ENCODE assay signal across 22 cellular contexts in the genomic region with DNA sequence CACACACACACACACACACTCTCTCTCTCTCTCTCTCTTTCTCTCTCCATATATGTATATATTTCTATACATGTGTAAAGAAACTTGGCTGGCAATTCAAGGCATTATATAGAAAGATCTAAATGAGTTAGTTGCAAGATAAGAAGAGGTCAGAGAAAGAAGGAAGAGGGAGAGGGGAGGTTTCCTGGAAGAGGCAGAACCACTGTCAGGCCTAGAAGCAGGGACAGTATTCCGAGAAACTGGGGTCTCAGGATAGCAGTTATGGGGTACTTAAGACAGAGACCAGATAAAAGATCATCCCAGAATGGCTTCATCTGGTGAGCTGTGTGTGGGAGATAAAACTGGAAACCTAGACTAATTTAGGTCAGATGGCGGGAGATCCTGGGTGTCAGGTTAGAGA.
DNase-seq lines count a peak whose midpoint lies in the region; ATAC-seq and TF ChIP-seq lines count a peak whose summit lies in the region.
"Had no signal": no experiment of that assay in that cellular context is flagged by ENCODE, and none has a peak within 500 bp of the region (broad histone marks: within the 10 kb centered on the region; RNA-seq: fewer than 3 reads in every experiment).

No MANE protein-coding gene starts in this region.

- H3K36me3 ChIP-seq in mesendoderm (ENCODE audit: control insufficient read depth, insufficient read depth, low read length), result no peaks in the 10 kb centered on the region
- H3K36me3 ChIP-seq: SJCRH30 had no signal

- H3K27me3 Mint-ChIP-seq in H9 (ENCODE audit: low read depth) (no peaks in the 10 kb centered on the region), WTC11 (ENCODE audit: low read depth) (no peaks in the 10 kb centered on the region)
- no peaks in the 10 kb centered on the region for H3K27me3 Mint-ChIP-seq in activated naive CD4-positive, alpha-beta T cell treated with anti-CD3 and anti-CD28 coated beads, Interleukin-2, amount 10 ng/mL, durations not matched to agents 7 days and 5 days
- H3K27me3 Mint-ChIP-seq: CD4-positive, CD25-positive, alpha-beta regulatory T cell had no signal

- H2BK15ac ChIP-seq in H9 (ENCODE audit: low read depth, low read length), result no peak overlapping the region
- no peak overlapping the region for H2BK15ac ChIP-seq in mesendoderm (replicated peaks; ENCODE audit: low read depth)

- H2AK5ac ChIP-seq in H9 (ENCODE audit: insufficient read length, low read length), result no peak overlapping the region
- H2AK5ac ChIP-seq in mesendoderm (ENCODE audit: low read length), result no peak overlapping the region

- H2BK5ac ChIP-seq in H9 (ENCODE audit: insufficient read length, low read length) (no peak overlapping the region), mesendoderm (ENCODE audit: low read length) (no peak overlapping the region)

- H2BK120ac ChIP-seq in H9 (ENCODE audit: low read depth, low read length, poor library complexity, severe bottlenecking), result no peak overlapping the region
- H2BK120ac ChIP-seq in mesendoderm (ENCODE audit: low read depth, low read length), result no peak overlapping the region

- H4K5ac ChIP-seq in H9 (ENCODE audit: insufficient read length, low read depth, low read length) (no peak overlapping the region), mesendoderm (ENCODE audit: low read length) (no peak overlapping the region)

- H4K20me1 ChIP-seq in H9 (ENCODE audit: control insufficient read depth, insufficient read depth, insufficient read length), result no peaks in the 10 kb centered on the region

- H3K27me3 ChIP-seq in H9 (ENCODE audit: insufficient read depth, low read length) (no peaks in the 10 kb centered on the region), mesendoderm (ENCODE audit: insufficient read depth, low read length, poor library complexity) (no peaks in the 10 kb centered on the region)
- H3K27me3 ChIP-seq: SJCRH30 had no signal

- H3K56ac ChIP-seq in H9 (ENCODE audit: insufficient read length, low read depth, low read length) (no peak overlapping the region), mesendoderm (ENCODE audit: low read length) (no peak overlapping the region)

- H3K27ac Mint-ChIP-seq in H9 (peak overlapping the region; percentile 54 to 96 (median 83); a peak in 6 of 7 replicates), WTC11 (peak overlapping the region; percentile 31)
- no peak overlapping the region for H3K27ac Mint-ChIP-seq in activated naive CD4-positive, alpha-beta T cell treated with anti-CD3 and anti-CD28 coated beads, Interleukin-2, amount 10 ng/mL, durations not matched to agents 7 days and 5 days
- H3K27ac Mint-ChIP-seq: CD4-positive, CD25-positive, alpha-beta regulatory T cell had no signal

- H2BK12ac ChIP-seq in H9 (ENCODE audit: insufficient read length, low read depth, low read length), result no peak overlapping the region

- POLR2A ChIA-PET in WTC11 (lab: Charles Lee), result no interaction called here

- CTCF ChIA-PET in WTC11 (lab: Charles Lee), result interaction anchor here (0.5 kb wide), 1 partner anchor 313 kb away, joined by 4 read pairs; no protein-coding TSS in a partner anchor
- CTCF ChIA-PET in activated naive CD4-positive, alpha-beta T cell treated with anti-CD3 and anti-CD28 coated beads, Interleukin-2, amount 10 ng/mL, durations not matched to agents 7 days and 5 days (lab: Charles Lee), result no interaction called here

- H3K14ac ChIP-seq in H9 (ENCODE audit: insufficient read depth, low read length), result no peak overlapping the region

- no peak overlapping the region for H2BK20ac ChIP-seq in H9 (ENCODE audit: low read depth, low read length, poor library complexity, severe bottlenecking)

- no peak overlapping the region for H2AFZ ChIP-seq in H9 (ENCODE audit: low read length)

- H3K4me2 ChIP-seq in H9 (ENCODE audit: insufficient read depth, insufficient read length, low read length), result no peak overlapping the region
- H3K4me2 ChIP-seq in mesendoderm (ENCODE audit: low read length), result no peak overlapping the region
- H3K4me2 ChIP-seq: A549 had no signal

- H3K23me2 ChIP-seq in H9 (ENCODE audit: insufficient read length, low read depth, low read length, poor library complexity, severe bottlenecking), result no peaks in the 10 kb centered on the region

- H3K18ac ChIP-seq in H9 (ENCODE audit: insufficient read length, low read depth, low read length) (no peak overlapping the region), mesendoderm (ENCODE audit: low read length) (peak overlapping the region; percentile 64)

- H3K9me3 ChIP-seq in H9 (ENCODE audit: control insufficient read depth, low read depth, low read length), result no peaks in the 10 kb centered on the region
- H3K9me3 ChIP-seq: A549, Caco-2 had no signal

- no peak overlapping the region for H4K91ac ChIP-seq in H9 (ENCODE audit: insufficient read length, low read depth, low read length)

- WGBS in H9 (ENCODE audit: extremely low coverage, insufficient read length, low lambda C conversion rate), result no CpG with 5 or more reads among the region's 2 CpGs
- WGBS in mesendoderm (ENCODE audit: extremely low coverage, insufficient coverage, low lambda C conversion rate), result no CpG with 5 or more reads among the region's 2 CpGs

- H3K4me1 Mint-ChIP-seq in H9 (peaks cover 51% of the 10 kb centered on the region in 2 experiments), WTC11 (peaks cover 49% of the 10 kb centered on the region)
- no peaks in the 10 kb centered on the region for H3K4me1 Mint-ChIP-seq in activated naive CD4-positive, alpha-beta T cell treated with anti-CD3 and anti-CD28 coated beads, Interleukin-2, amount 10 ng/mL, durations not matched to agents 7 days and 5 days

- H3K4me3 ChIP-seq in mesendoderm (ENCODE audit: low read length), result no peak overlapping the region
- H3K4me3 ChIP-seq: A549, GM12878, SJCRH30 had no signal

- H4K8ac ChIP-seq in H9 (replicated peaks; ENCODE audit: insufficient read length, low read depth, low read length) (no peak overlapping the region), mesendoderm (ENCODE audit: low read depth, low read length) (no peak overlapping the region)

- H3K36me3 Mint-ChIP-seq in H9 (ENCODE audit: insufficient read depth in 1 of 3, low read depth in 3 of 3) (peaks cover 0 to 4% (median 0%) of the 10 kb centered on the region in 3 experiments; a peak in 1 of 7 replicates), WTC11 (no peaks in the 10 kb centered on the region)
- H3K36me3 Mint-ChIP-seq in activated naive CD4-positive, alpha-beta T cell treated with anti-CD3 and anti-CD28 coated beads, Interleukin-2, amount 10 ng/mL, durations not matched to agents 7 days and 5 days, result no peaks in the 10 kb centered on the region

- H3K27ac ChIP-seq in H9 (ENCODE audit: insufficient read length, low read depth, low read length) (no peak overlapping the region), mesendoderm (ENCODE audit: low read depth, low read length) (no peak overlapping the region)
- H3K27ac ChIP-seq: A549 had no signal

- no peak overlapping the region for H3K4ac ChIP-seq in H9 (ENCODE audit: low read depth, low read length)
- no peak overlapping the region for H3K4ac ChIP-seq in mesendoderm (ENCODE audit: low read depth, low read length)

- no peak overlapping the region; a peak in 1 of 5 replicates for H3K4me3 Mint-ChIP-seq in H9
- H3K4me3 Mint-ChIP-seq in WTC11, result no peak overlapping the region
- no peak overlapping the region for H3K4me3 Mint-ChIP-seq in activated naive CD4-positive, alpha-beta T cell treated with anti-CD3 and anti-CD28 coated beads, Interleukin-2, amount 10 ng/mL, durations not matched to agents 7 days and 5 days
- H3K4me3 Mint-ChIP-seq: CD4-positive, CD25-positive, alpha-beta regulatory T cell had no signal

- H3T11ph ChIP-seq in H9 (ENCODE audit: low read length), result no peak overlapping the region

- DNase-seq in H9 (no peak), NCI-H69 (lab: John Stamatoyannopoulos, UW) (peak; percentile 44), WTC11 (ENCODE audit: low spot score) (no peak), mesendoderm (no peak), NCI-H146 (lab: John Stamatoyannopoulos, UW) (no peak), pons (ENCODE audit: low spot score) (no peak)
- no peak for DNase-seq in activated naive CD4-positive, alpha-beta T cell treated with anti-CD3 and anti-CD28 coated beads, Interleukin-2, amount 10 ng/mL, durations not matched to agents 7 days and 5 days
- DNase-seq: Caco-2; CD4-positive, CD25-positive, alpha-beta regulatory T cell; DMS 273 treated with DMSO at 0.1 percent for 48 hours; DND-41; GOT3; MM.1S; NCI-H1048; NCI-H1436; NCI-H1930; NCI-H510A treated with DMSO at 0.1 percent for 48 hours; NCI-H774; SJCRH30 had no signal

- H3K79me1 ChIP-seq in H9 (ENCODE audit: insufficient read depth, low read depth, low read length, poor library complexity, severe bottlenecking), result no peaks in the 10 kb centered on the region
- H3K79me1 ChIP-seq in mesendoderm (ENCODE audit: low read length), result no peaks in the 10 kb centered on the region

- H3K23ac ChIP-seq in H9 (ENCODE audit: insufficient read length, low read depth, low read length), result no peak overlapping the region
- H3K23ac ChIP-seq in mesendoderm (ENCODE audit: low read length), result no peak overlapping the region

- ATAC-seq in WTC11 (no peak), HG02642 (IDR thresholded peaks at IDR 0.05; ENCODE audit: poor library complexity, unreplicated experiment) (no peak)
- ATAC-seq: A549, GM12878 had no signal

- TF ChIP-seq CTCF in H9 (conservative IDR thresholded peaks at IDR 0.05), result no peak
- TF ChIP-seq CTCF in WTC11 (IDR thresholded peaks at IDR 0.05), result no peak

- H3K4me1 ChIP-seq in H9 (ENCODE audit: insufficient read depth, low read length) (peaks cover 7% of the 10 kb centered on the region; the same call in 1 of the 2 replicates), mesendoderm (ENCODE audit: control insufficient read depth, low read depth, low read length) (peaks cover 2% of the 10 kb centered on the region)
- H3K4me1 ChIP-seq: Caco-2 had no signal

- H3K9ac ChIP-seq in H9 (ENCODE audit: extremely low read depth, insufficient read length, low read length) (no peak overlapping the region), mesendoderm (ENCODE audit: low read length) (no peak overlapping the region)

- H3K9me3 Mint-ChIP-seq in H9, result no peaks in the 10 kb centered on the region; a peak in 1 of 5 replicates
- peaks cover 3% of the 10 kb centered on the region; the same call in 1 of the 2 replicates for H3K9me3 Mint-ChIP-seq in WTC11
- no peaks in the 10 kb centered on the region for H3K9me3 Mint-ChIP-seq in activated naive CD4-positive, alpha-beta T cell treated with anti-CD3 and anti-CD28 coated beads, Interleukin-2, amount 10 ng/mL, durations not matched to agents 7 days and 5 days
- H3K9me3 Mint-ChIP-seq: CD4-positive, CD25-positive, alpha-beta regulatory T cell had no signal

- H3K79me2 ChIP-seq in H9 (ENCODE audit: insufficient read depth, low read length), result no peaks in the 10 kb centered on the region
- no peaks in the 10 kb centered on the region for H3K79me2 ChIP-seq in mesendoderm (ENCODE audit: control insufficient read depth, insufficient read depth, low read length)

TF ChIP-seq in WTC11, 78 proteins besides CTCF, POLR2A, EP300 and RAD21 (continues in another document):
- TF ChIP-seq SMAD4 (CRISPR knock-in tag; IDR thresholded peaks at IDR 0.05) (no peak), MXD4 (CRISPR knock-in tag; IDR thresholded peaks at IDR 0.05; ENCODE audit: borderline replicate concordance) (no peak)
